In genomic region chr22:18023509-18024275, GRCh38 we compare ENCODE assay signal across 8 cellular contexts. TPM values are rescaled to one million over a fixed set of nuclear protein-coding genes. Genes with fewer than 3 reads are reported as not detected.
DNase-seq lines count a peak whose midpoint lies in the region; ATAC-seq, FAIRE-seq and TF ChIP-seq lines count a peak whose summit lies in the region.

No MANE protein-coding gene starts in this region.

- ATAC-seq in esophagus mucosa = peak; percentile 87

- H3K9me3 ChIP-seq in stomach = no peaks in the 10 kb centered on the region

- peaks cover 20% of the 10 kb centered on the region for H3K27me3 Mint-ChIP-seq in mesothelial cell of epicardium (ENCODE audit: low read depth)

- H3K27ac Mint-ChIP-seq in mesothelial cell of epicardium = peak overlapping the region; percentile 81

- no peak for TF ChIP-seq CTCF in mesothelial cell of epicardium (IDR thresholded peaks at IDR 0.05; ENCODE audit: unreplicated experiment)
- no peak for TF ChIP-seq CTCF in stomach (IDR thresholded peaks at IDR 0.05)

- in situ Hi-C loops in ACHN (cut with HindIII; ENCODE audit: low pct_ligation_motif_present, low pct_unique_long_range_greater_than_20kb, low sequenced_read_pairs) = no loop called here

- peak; percentile 80 for DNase-seq in ACHN
- DNase-seq in GM12892 (ENCODE audit: insufficient read length) = peak; percentile 48
- peak; percentile 59 for DNase-seq in NCI-H226
- peak; percentile 19 for DNase-seq in activated CD8-positive, alpha-beta memory T cell treated with anti-CD3 and anti-CD28 coated beads, Interleukin-2, amount 50 U/mL, for 4 hours
- DNase-seq in mesothelial cell of epicardium (ENCODE audit: low spot score in 2 of 2, unreplicated experiment in 2 of 2) = peak; percentile 54 to 71
- DNase-seq in stomach = peak; percentile 69
- DNase-seq in AML-193 (lab: John Stamatoyannopoulos, UW) = no peak

- peak overlapping the region; percentile 62 to 87 (median 69) for H3K27ac ChIP-seq in stomach

- peaks cover 0 to 26% (median 0%) of the 10 kb centered on the region in 3 donors for H3K27me3 ChIP-seq in stomach

- intact Hi-C loops in stomach (cut with DNase I; ENCODE audit: low total_unique reads) = no loop called here

- H3K9me3 Mint-ChIP-seq in mesothelial cell of epicardium = no peaks in the 10 kb centered on the region

- no peaks in the 10 kb centered on the region for H3K36me3 ChIP-seq in stomach

- 1 to 3% (median 1%) methylated on average over 21 to 47 of the region's 47 CpGs for WGBS in stomach, 5 donors

- TF ChIP-seq POLR2A in GM12892 (IDR thresholded peaks at IDR 0.05; ENCODE audit: low read depth, low read length) (no peak), stomach (IDR thresholded peaks at IDR 0.05) (no peak)

- H3K4me1 Mint-ChIP-seq in mesothelial cell of epicardium = peaks cover 18% of the 10 kb centered on the region

- no peak for FAIRE-seq in GM12892 (lab: Jason Lieb, UNC)

- H3K4me3 ChIP-seq in stomach = peak overlapping the region; percentile 59 to 82 (median 68)

- peak overlapping the region; percentile 83 for H3K4me3 Mint-ChIP-seq in mesothelial cell of epicardium

- no peak for TF ChIP-seq EP300 in stomach (IDR thresholded peaks at IDR 0.05)

- H3K4me1 ChIP-seq in stomach = peaks cover 8 to 28% (median 26%) of the 10 kb centered on the region in 4 donors

- no peaks in the 10 kb centered on the region for H3K36me3 Mint-ChIP-seq in mesothelial cell of epicardium

RNA-seq across cellular contexts. Expression of gene MICAL3, which starts 0.7 kb away (rescaled TPM):
- 17.4 TPM for polyA plus RNA-seq in GM12892 (2012; ENCODE audit: missing spikeins)
- total RNA-seq in esophagus mucosa (27.3 TPM), mesothelial cell of epicardium (94.2 to 103 TPM (median 95.0 TPM) in 3 replicates), stomach (100 to 1,000 TPM in 1 of 5 donors, 10 to 100 TPM in 4; 17.5 to 130 (median 37.3) TPM)
- polyA plus RNA-seq in stomach = 1 to 10 TPM; 3.5 to 5.1 (median 4.9) TPM

RNA-seq across cellular contexts. Expression of gene PEX26, which starts 54.1 kb away (rescaled TPM):
- 18.4 TPM for polyA plus RNA-seq in GM12892 (2012; ENCODE audit: missing spikeins)
- total RNA-seq in esophagus mucosa (28.8 TPM), mesothelial cell of epicardium (38.0 to 39.0 TPM (median 38.3 TPM) in 3 replicates), stomach (100 to 1,000 TPM in 1 of 5 donors, 10 to 100 TPM in 4; 11.7 to 564 (median 17.9) TPM)
- 10 to 100 TPM in 2 of 3 donors, 1 to 10 TPM in 1; 6.7 to 20.5 (median 12.7) TPM for polyA plus RNA-seq in stomach

Comparison
In these comparisons a context has a peak if more than half of its experiments do, and no peak if none do; other contexts are left out.
1. DNase-seq: peak in ACHN (single experiment), GM12892 (single experiment), NCI-H226 (single experiment), activated CD8-positive, alpha-beta memory T cell treated with anti-CD3 and anti-CD28 coated beads, Interleukin-2, amount 50 U/mL, for 4 hours (single experiment), mesothelial cell of epicardium (2 of 2) and stomach (single experiment); none in AML-193 (0 of 2).